Comparison of ENCODE assay signal across 1 cellular context in genomic region chr14:104731249-104731924, GRCh38.
A peak's percentile ranks its signal among the peaks of the same experiment; 100 is the strongest.
TF ChIP-seq lines count a peak whose summit lies in the region.

No MANE protein-coding gene starts in this region.

TF ChIP-seq in HepG2, 621 proteins besides CTCF, POLR2A, EP300 and RAD21 (continued from another document and continues in another):
- TF ChIP-seq HMGXB4 (CRISPR knock-in tag; IDR thresholded peaks at IDR 0.05; ENCODE audit: borderline replicate concordance in 1 of 2, low read depth in 1 of 2), result 0 out of 4 replicates have a peak, but pooled peaks of 1 of the 2 experiments have one; percentile 4
- peak; percentile 57 for TF ChIP-seq ZNF687 (CRISPR knock-in tag; IDR thresholded peaks at IDR 0.05)
- no peak for TF ChIP-seq SP1 (IDR thresholded peaks at IDR 0.05)
- TF ChIP-seq SP1 (CRISPR knock-in tag; IDR thresholded peaks at IDR 0.05), result 0 out of 2 replicates have a peak, but pooled peaks have one; percentile 9
- peak; percentile 59 for TF ChIP-seq ZNF629 (CRISPR knock-in tag; conservative IDR thresholded peaks at IDR 0.05)
- TF ChIP-seq AHR (CRISPR knock-in tag; IDR thresholded peaks at IDR 0.05), result no peak
- no peak for TF ChIP-seq ZNF530 (CRISPR knock-in tag; IDR thresholded peaks at IDR 0.05; ENCODE audit: low read depth)
- TF ChIP-seq XRCC5 (optimal IDR thresholded peaks at IDR 0.05; ENCODE audit: low read length), result peak; percentile 86
- TF ChIP-seq REST (IDR thresholded peaks at IDR 0.05; ENCODE audit: borderline replicate concordance in 1 of 2, low read depth in 1 of 2, low read length in 2 of 2), result no peak
- no peak for TF ChIP-seq ZNF775 (CRISPR knock-in tag; IDR thresholded peaks at IDR 0.05; ENCODE audit: borderline replicate concordance)
- no peak for TF ChIP-seq RERE (CRISPR knock-in tag; IDR thresholded peaks at IDR 0.05; ENCODE audit: low read depth)
- TF ChIP-seq ELK4 (CRISPR knock-in tag; IDR thresholded peaks at IDR 0.05; ENCODE audit: borderline replicate concordance), result no peak
- TF ChIP-seq ZNF724P (CRISPR knock-in tag; IDR thresholded peaks at IDR 0.05; ENCODE audit: borderline replicate concordance), result no peak
- TF ChIP-seq ZMYM3 (CRISPR knock-in tag; IDR thresholded peaks at IDR 0.05), result peak; percentile 93
- peak; percentile 64 for TF ChIP-seq U2AF1 (optimal IDR thresholded peaks at IDR 0.05; ENCODE audit: low read depth, low read length)
- no peak for TF ChIP-seq DR1 (CRISPR knock-in tag; IDR thresholded peaks at IDR 0.05)
- no peak for TF ChIP-seq RBAK (CRISPR knock-in tag; IDR thresholded peaks at IDR 0.05)
- TF ChIP-seq SAP130 (CRISPR knock-in tag; IDR thresholded peaks at IDR 0.05; ENCODE audit: low read depth), result peak; percentile 23; the same call in 1 of the 2 replicates
- TF ChIP-seq THAP9 (CRISPR knock-in tag; IDR thresholded peaks at IDR 0.05; ENCODE audit: borderline replicate concordance), result no peak
- no peak for TF ChIP-seq IRF9 (CRISPR knock-in tag; IDR thresholded peaks at IDR 0.05; ENCODE audit: borderline replicate concordance)
- no peak for TF ChIP-seq ZNF83 (CRISPR knock-in tag; IDR thresholded peaks at IDR 0.05; ENCODE audit: borderline replicate concordance)
- TF ChIP-seq NPAS2 (CRISPR knock-in tag; IDR thresholded peaks at IDR 0.05; ENCODE audit: borderline replicate concordance), result no peak
- TF ChIP-seq ZBTB39 (CRISPR knock-in tag; IDR thresholded peaks at IDR 0.05), result no peak
- TF ChIP-seq TEF (CRISPR knock-in tag; IDR thresholded peaks at IDR 0.05), result no peak
- peak; percentile 42; the same call in 1 of the 2 replicates for TF ChIP-seq CBX5 (CRISPR knock-in tag; IDR thresholded peaks at IDR 0.05; ENCODE audit: borderline replicate concordance)
- peak; percentile 34; the same call in 1 of the 3 replicates for TF ChIP-seq MXI1 (IDR thresholded peaks at IDR 0.05; ENCODE audit: borderline replicate concordance, low read depth, low read length)
- TF ChIP-seq TAF1 (CRISPR knock-in tag; IDR thresholded peaks at IDR 0.05), result no peak
- no peak for TF ChIP-seq ZNF510 (CRISPR knock-in tag; IDR thresholded peaks at IDR 0.05; ENCODE audit: low read depth)
- TF ChIP-seq ZFY (CRISPR knock-in tag; IDR thresholded peaks at IDR 0.05), result no peak
- TF ChIP-seq YY1 (IDR thresholded peaks at IDR 0.05; ENCODE audit: insufficient read depth, insufficient replicate concordance, low read depth, low read length), result peak; percentile 36
- TF ChIP-seq ATF3 (CRISPR knock-in tag; IDR thresholded peaks at IDR 0.05), result no peak
